10 cellular contexts compared by ENCODE assay signal in the genomic region with DNA sequence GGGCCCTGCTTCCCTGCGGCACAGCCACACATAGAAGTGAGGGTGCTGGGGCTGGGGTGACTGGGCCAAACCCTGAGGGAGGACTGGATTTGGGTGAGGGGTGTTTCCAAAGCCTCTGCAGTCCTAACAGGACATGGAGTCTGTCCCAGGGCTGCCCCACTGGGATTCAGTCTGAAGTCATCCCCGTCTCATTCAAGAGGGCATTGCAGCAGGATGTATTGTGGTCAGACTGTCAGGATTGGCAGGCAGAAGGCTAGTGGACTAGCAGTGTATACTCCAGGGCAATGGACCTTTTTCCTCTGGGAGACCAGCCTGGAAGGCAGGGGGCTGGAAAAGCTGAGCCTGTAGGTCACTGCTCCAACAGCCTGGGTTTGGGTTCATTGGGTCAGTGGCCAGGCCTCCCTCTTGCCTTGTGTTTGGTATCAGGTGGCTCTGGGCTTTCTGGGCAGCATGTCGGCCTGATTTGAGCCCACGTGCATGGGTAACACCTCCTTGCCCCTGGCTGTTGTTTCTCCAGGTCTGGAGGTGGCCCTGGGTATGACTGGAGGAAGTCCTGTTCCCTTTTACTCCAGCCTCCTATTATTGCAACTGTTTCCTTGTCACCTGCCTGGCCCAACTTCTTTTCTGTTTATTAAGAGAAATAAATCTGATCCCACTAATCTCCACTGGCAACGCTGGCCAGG. TPM values are rescaled to one million over a fixed set of nuclear protein-coding genes. Genes with fewer than 3 reads are reported as not detected.
DNase-seq lines count a peak whose midpoint lies in the region; ATAC-seq, FAIRE-seq and TF ChIP-seq lines count a peak whose summit lies in the region.
"Had no signal": no experiment of that assay in that cellular context is flagged by ENCODE, and none has a peak within 500 bp of the region (broad histone marks: within the 10 kb centered on the region; RNA-seq: fewer than 3 reads in every experiment).

No MANE protein-coding gene starts in this region.

- no peak for DNase-seq in AG04450 (ENCODE audit: low read depth, low spot score)
- peak; percentile 47 for DNase-seq in NCI-H82 treated with DMSO at 0.1 percent for 48 hours (lab: John Stamatoyannopoulos, UW; ENCODE audit: unreplicated experiment)
- no peak for DNase-seq in epithelial cell of esophagus (ENCODE audit: low read depth)
- no peak for DNase-seq in naive B cell
- no peak for DNase-seq in cerebellar cortex (ENCODE audit: low spot score)
- no peak for DNase-seq in SIG-M5 (lab: John Stamatoyannopoulos, UW)
- DNase-seq in SW480 (ENCODE audit: low spot score) = no peak
- no peak for DNase-seq in D721Med (ENCODE audit: insufficient read length, low spot score)
- DNase-seq: C1 segment of cervical spinal cord; stimulated activated naive B cell treated with anti-CD40 and anti-IgM and Interleukin-4, amounts not matched to agents 10 μg/mL and 1 μg/mL and 100 μg/mL, for 72 hours had no signal

- H3K36me3 Mint-ChIP-seq in naive B cell = no peaks in the 10 kb centered on the region
- H3K36me3 Mint-ChIP-seq: stimulated activated naive B cell treated with anti-CD40 and anti-IgM and Interleukin-4, amounts not matched to agents 10 μg/mL and 1 μg/mL and 100 μg/mL, for 72 hours had no signal

- TF ChIP-seq CTCF in AG04450 (IDR thresholded peaks at IDR 0.05; ENCODE audit: low read depth, low read length) (no peak), epithelial cell of esophagus (IDR thresholded peaks at IDR 0.05; ENCODE audit: insufficient read depth, low read depth, low read length, missing control alignments) (no peak), D721Med (IDR thresholded peaks at IDR 0.05; ENCODE audit: insufficient read depth, missing control alignments) (no peak)

- H3K4me3 ChIP-seq in AG04450 (ENCODE audit: low read depth, low read length) (peak overlapping the region; percentile 68), epithelial cell of esophagus (ENCODE audit: low read length) (peak overlapping the region; percentile 73)

- FAIRE-seq in D721Med (lab: Jason Lieb, UNC) = no peak

- no peak for ATAC-seq in naive B cell (ENCODE audit: low read depth in 2 of 2)
- ATAC-seq: stimulated activated naive B cell treated with anti-CD40 and anti-IgM and Interleukin-4, amounts not matched to agents 10 μg/mL and 1 μg/mL and 100 μg/mL, for 72 hours had no signal

- H3K27ac ChIP-seq in AG04450 (ENCODE audit: low read depth, low read length) = no peak overlapping the region

- no peak overlapping the region for H3K27ac Mint-ChIP-seq in naive B cell
- H3K27ac Mint-ChIP-seq: stimulated activated naive B cell treated with anti-CD40 and anti-IgM and Interleukin-4, amounts not matched to agents 10 μg/mL and 1 μg/mL and 100 μg/mL, for 72 hours had no signal

- H3K27me3 Mint-ChIP-seq in naive B cell = peaks cover 15 to 60% (median 26%) of the 10 kb centered on the region in 3 donors

- peaks cover 0 to 7% (median 0%) of the 10 kb centered on the region in 3 donors for H3K4me1 Mint-ChIP-seq in naive B cell

- H3K9me3 Mint-ChIP-seq in naive B cell = no peaks in the 10 kb centered on the region
- H3K9me3 Mint-ChIP-seq: stimulated activated naive B cell treated with anti-CD40 and anti-IgM and Interleukin-4, amounts not matched to agents 10 μg/mL and 1 μg/mL and 100 μg/mL, for 72 hours had no signal

- H3K4me3 Mint-ChIP-seq in naive B cell = peak overlapping the region in 5 of 8 donors; percentile 34 to 74 (median 42)

- H3K9me3 ChIP-seq in AG04450 (ENCODE audit: control insufficient read depth, insufficient read depth, low read length) = no peaks in the 10 kb centered on the region

- POLR2A ChIA-PET in AG04450 (lab: Yijun Ruan, JAX) = no interaction called here

- CTCF ChIA-PET in AG04450 (lab: Charles Lee) = interaction anchor here (1.0 to 3.1 kb wide), 4 partner anchors 29 to 31 kb away, joined by 3 to 14 read pairs (median 4); no protein-coding TSS in a partner anchor

- no peaks in the 10 kb centered on the region for H3K27me3 ChIP-seq in AG04450 (ENCODE audit: control insufficient read depth, insufficient read depth, low read length)

RNA-seq across cellular contexts. Expression of a gene that starts 41.0 kb away (rescaled TPM):
- polyA plus RNA-seq in AG04450 (2011; rRNA removed) (50.4 and 65.1 TPM in 2 replicates), naive B cell (ENCODE audit: low read depth in 6 of 6) (not detected)
- polyA minus RNA-seq in AG04450 (2011; rRNA and poly(A)+ RNA removed) = 63.5 and 68.5 TPM in 2 replicates

Comparison
In these comparisons a context has a peak if more than half of its experiments do, and no peak if none do; other contexts are left out.
1. RNA of a gene that starts 41.0 kb away (polyA plus RNA-seq): 50.4 to 65.1 TPM in AG04450; not detected in naive B cell; every median in the first group is over 10 times any median in the second.